1 cellular context compared by ENCODE assay signal in the genomic region with DNA sequence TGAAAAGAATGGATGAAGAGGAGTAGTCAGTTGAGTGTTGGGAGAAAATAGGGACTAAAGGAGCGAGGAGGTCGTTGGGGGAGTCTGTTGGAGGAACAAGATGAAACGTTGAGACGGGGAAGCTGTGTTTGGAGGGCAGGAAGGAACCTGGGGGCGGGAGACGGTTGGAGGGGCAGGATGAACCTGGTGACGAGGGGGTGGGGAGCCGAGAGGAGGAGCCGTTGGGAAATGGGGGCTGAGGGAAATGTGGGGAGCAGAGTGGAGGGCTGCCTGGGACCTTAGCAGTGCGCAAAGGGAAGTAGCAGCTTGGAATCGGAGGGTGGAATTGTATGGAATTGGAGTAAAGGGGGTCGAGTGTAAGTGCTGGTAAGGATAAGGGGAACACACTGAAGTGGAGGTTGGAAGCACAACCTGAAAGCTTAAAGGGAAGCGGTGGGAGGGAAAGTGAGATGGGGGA.
TF ChIP-seq lines count a peak whose summit lies in the region.

No MANE protein-coding gene starts in this region.

TF ChIP-seq in HepG2, 621 proteins besides CTCF, POLR2A, EP300 and RAD21 (continued from another document):
- TF ChIP-seq, protein P1, sequence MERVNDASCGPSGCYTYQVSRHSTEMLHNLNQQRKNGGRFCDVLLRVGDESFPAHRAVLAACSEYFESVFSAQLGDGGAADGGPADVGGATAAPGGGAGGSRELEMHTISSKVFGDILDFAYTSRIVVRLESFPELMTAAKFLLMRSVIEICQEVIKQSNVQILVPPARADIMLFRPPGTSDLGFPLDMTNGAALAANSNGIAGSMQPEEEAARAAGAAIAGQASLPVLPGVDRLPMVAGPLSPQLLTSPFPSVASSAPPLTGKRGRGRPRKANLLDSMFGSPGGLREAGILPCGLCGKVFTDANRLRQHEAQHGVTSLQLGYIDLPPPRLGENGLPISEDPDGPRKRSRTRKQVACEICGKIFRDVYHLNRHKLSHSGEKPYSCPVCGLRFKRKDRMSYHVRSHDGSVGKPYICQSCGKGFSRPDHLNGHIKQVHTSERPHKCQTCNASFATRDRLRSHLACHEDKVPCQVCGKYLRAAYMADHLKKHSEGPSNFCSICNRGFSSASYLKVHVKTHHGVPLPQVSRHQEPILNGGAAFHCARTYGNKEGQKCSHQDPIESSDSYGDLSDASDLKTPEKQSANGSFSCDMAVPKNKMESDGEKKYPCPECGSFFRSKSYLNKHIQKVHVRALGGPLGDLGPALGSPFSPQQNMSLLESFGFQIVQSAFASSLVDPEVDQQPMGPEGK (CRISPR knock-in tag; IDR thresholded peaks at IDR 0.05), result peak; percentile 17; the same call in 1 of the 2 replicates
- TF ChIP-seq ZNF160 (CRISPR knock-in tag; IDR thresholded peaks at IDR 0.05), result no peak
- TF ChIP-seq, protein P2, sequence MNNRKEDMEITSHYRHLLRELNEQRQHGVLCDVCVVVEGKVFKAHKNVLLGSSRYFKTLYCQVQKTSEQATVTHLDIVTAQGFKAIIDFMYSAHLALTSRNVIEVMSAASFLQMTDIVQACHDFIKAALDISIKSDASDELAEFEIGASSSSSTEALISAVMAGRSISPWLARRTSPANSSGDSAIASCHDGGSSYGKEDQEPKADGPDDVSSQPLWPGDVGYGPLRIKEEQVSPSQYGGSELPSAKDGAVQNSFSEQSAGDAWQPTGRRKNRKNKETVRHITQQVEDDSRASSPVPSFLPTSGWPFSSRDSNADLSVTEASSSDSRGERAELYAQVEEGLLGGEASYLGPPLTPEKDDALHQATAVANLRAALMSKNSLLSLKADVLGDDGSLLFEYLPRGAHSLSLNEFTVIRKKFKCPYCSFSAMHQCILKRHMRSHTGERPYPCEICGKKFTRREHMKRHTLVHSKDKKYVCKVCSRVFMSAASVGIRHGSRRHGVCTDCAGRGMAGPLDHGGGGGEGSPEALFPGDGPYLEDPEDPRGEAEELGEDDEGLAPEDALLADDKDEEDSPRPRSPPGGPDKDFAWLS (CRISPR knock-in tag; IDR thresholded peaks at IDR 0.05; ENCODE audit: borderline replicate concordance), result no peak
- TF ChIP-seq, protein P3, sequence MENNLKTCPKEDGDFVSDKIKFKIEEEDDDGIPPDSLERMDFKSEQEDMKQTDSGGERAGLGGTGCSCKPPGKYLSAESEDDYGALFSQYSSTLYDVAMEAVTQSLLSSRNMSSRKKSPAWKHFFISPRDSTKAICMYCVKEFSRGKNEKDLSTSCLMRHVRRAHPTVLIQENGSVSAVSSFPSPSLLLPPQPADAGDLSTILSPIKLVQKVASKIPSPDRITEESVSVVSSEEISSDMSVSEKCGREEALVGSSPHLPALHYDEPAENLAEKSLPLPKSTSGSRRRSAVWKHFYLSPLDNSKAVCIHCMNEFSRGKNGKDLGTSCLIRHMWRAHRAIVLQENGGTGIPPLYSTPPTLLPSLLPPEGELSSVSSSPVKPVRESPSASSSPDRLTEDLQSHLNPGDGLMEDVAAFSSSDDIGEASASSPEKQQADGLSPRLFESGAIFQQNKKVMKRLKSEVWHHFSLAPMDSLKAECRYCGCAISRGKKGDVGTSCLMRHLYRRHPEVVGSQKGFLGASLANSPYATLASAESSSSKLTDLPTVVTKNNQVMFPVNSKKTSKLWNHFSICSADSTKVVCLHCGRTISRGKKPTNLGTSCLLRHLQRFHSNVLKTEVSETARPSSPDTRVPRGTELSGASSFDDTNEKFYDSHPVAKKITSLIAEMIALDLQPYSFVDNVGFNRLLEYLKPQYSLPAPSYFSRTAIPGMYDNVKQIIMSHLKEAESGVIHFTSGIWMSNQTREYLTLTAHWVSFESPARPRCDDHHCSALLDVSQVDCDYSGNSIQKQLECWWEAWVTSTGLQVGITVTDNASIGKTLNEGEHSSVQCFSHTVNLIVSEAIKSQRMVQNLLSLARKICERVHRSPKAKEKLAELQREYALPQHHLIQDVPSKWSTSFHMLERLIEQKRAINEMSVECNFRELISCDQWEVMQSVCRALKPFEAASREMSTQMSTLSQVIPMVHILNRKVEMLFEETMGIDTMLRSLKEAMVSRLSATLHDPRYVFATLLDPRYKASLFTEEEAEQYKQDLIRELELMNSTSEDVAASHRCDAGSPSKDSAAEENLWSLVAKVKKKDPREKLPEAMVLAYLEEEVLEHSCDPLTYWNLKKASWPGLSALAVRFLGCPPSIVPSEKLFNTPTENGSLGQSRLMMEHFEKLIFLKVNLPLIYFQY (CRISPR knock-in tag; IDR thresholded peaks at IDR 0.05; ENCODE audit: borderline replicate concordance), result no peak
- TF ChIP-seq, protein P4, sequence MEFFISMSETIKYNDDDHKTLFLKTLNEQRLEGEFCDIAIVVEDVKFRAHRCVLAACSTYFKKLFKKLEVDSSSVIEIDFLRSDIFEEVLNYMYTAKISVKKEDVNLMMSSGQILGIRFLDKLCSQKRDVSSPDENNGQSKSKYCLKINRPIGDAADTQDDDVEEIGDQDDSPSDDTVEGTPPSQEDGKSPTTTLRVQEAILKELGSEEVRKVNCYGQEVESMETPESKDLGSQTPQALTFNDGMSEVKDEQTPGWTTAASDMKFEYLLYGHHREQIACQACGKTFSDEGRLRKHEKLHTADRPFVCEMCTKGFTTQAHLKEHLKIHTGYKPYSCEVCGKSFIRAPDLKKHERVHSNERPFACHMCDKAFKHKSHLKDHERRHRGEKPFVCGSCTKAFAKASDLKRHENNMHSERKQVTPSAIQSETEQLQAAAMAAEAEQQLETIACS (CRISPR knock-in tag; IDR thresholded peaks at IDR 0.05), result no peak
- TF ChIP-seq PAF1 (CRISPR knock-in tag; IDR thresholded peaks at IDR 0.05), result no peak
- no peak for TF ChIP-seq RFXANK (CRISPR knock-in tag; IDR thresholded peaks at IDR 0.05)
- TF ChIP-seq ZNF331 (CRISPR knock-in tag; IDR thresholded peaks at IDR 0.05), result 0 out of 2 replicates have a peak, but pooled peaks have one; percentile 4
- TF ChIP-seq ARNTL (CRISPR knock-in tag; IDR thresholded peaks at IDR 0.05), result no peak
- no peak for TF ChIP-seq TAF1 (CRISPR knock-in tag; IDR thresholded peaks at IDR 0.05)
- no peak for TF ChIP-seq BORCS8-MEF2B (CRISPR knock-in tag; IDR thresholded peaks at IDR 0.05)
- TF ChIP-seq, protein P5, sequence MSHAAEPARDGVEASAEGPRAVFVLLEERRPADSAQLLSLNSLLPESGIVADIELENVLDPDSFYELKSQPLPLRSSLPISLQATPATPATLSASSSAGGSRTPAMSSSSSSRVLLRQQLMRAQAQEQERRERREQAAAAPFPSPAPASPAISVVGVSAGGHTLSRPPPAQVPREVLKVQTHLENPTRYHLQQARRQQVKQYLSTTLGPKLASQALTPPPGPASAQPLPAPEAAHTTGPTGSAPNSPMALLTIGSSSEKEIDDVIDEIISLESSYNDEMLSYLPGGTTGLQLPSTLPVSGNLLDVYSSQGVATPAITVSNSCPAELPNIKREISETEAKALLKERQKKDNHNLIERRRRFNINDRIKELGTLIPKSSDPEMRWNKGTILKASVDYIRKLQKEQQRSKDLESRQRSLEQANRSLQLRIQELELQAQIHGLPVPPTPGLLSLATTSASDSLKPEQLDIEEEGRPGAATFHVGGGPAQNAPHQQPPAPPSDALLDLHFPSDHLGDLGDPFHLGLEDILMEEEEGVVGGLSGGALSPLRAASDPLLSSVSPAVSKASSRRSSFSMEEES (CRISPR knock-in tag; IDR thresholded peaks at IDR 0.05), result no peak
- 0 out of 2 replicates have a peak, but pooled peaks have one; percentile 26 for TF ChIP-seq HES4 (CRISPR knock-in tag; IDR thresholded peaks at IDR 0.05; ENCODE audit: borderline replicate concordance)
- TF ChIP-seq NFYB (CRISPR knock-in tag; IDR thresholded peaks at IDR 0.05), result no peak
